ENCODE assay signal across 1 cellular context in the genomic region with DNA sequence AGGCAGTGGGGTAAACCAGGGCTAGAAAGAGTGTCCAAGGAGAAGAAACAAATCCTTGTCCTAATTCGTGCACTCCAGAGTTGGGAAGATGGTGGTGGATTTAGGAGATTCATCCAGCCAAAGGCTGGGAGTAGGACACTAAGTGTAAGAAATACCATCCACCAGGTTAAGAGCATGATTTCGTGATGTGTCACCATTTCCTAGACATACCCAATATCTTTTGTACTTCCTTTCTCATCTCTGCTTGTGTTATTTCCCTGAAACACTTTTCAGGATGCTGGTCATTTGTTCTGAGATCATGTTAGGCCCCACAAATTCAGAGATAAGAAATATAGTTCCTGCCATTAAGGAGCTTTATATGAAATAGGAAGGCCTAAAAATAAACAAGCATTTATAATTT.
TF ChIP-seq lines count a peak whose summit lies in the region.

No MANE protein-coding gene starts in this region.

TF ChIP-seq in SK-N-SH treated with all-trans-retinoic acid at 6 μM for 48 hours, 23 proteins besides CTCF, POLR2A, EP300 and RAD21 (continued from another document):
- TF ChIP-seq BACH2 (CRISPR knock-in tag; IDR thresholded peaks at IDR 0.05; ENCODE audit: borderline replicate concordance), result no peak
- TF ChIP-seq SNAI2 (CRISPR knock-in tag; IDR thresholded peaks at IDR 0.05), result no peak
